ENCODE assay signal across 1 cellular context in the genomic region with DNA sequence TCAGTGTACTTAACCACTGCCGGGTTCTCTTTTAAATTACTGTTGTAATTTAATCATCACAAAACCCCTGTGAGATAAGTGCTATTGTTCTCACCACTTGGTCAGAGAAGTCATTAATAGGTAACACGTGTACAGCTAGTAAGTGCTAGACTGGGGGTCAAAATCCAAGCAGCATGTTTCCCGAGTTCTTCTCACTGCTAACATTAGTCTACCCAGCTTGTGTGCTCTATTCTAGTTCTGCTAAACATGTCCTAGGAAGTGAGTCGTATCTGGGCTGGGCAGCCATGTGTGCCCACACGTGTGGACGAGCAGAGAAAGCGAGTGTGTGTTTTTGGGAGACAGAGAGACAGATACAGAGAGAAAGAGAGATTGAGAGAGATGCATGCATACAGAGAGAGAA.
TF ChIP-seq lines count a peak whose summit lies in the region.

No MANE protein-coding gene starts in this region.

TF ChIP-seq in IMR-90, 13 proteins besides CTCF, POLR2A, EP300 and RAD21:
- TF ChIP-seq BHLHE40 (IDR thresholded peaks at IDR 0.05; ENCODE audit: low read depth, low read length): no peak
- TF ChIP-seq CEBPB (IDR thresholded peaks at IDR 0.05; ENCODE audit: low read depth, low read length): no peak
- no peak for TF ChIP-seq MAFK (IDR thresholded peaks at IDR 0.05; ENCODE audit: low read depth, low read length)
- TF ChIP-seq, protein P1, sequence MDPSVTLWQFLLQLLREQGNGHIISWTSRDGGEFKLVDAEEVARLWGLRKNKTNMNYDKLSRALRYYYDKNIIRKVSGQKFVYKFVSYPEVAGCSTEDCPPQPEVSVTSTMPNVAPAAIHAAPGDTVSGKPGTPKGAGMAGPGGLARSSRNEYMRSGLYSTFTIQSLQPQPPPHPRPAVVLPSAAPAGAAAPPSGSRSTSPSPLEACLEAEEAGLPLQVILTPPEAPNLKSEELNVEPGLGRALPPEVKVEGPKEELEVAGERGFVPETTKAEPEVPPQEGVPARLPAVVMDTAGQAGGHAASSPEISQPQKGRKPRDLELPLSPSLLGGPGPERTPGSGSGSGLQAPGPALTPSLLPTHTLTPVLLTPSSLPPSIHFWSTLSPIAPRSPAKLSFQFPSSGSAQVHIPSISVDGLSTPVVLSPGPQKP (IDR thresholded peaks at IDR 0.05; ENCODE audit: borderline replicate concordance, low read depth, low read length): no peak
- no peak for TF ChIP-seq RCOR1 (IDR thresholded peaks at IDR 0.05; ENCODE audit: insufficient replicate concordance, low read length)
- no peak for TF ChIP-seq CHD1 (IDR thresholded peaks at IDR 0.05; ENCODE audit: low read depth, low read length)
- TF ChIP-seq FOS (IDR thresholded peaks at IDR 0.05; ENCODE audit: low read depth, low read length): no peak
- TF ChIP-seq MXI1 (IDR thresholded peaks at IDR 0.05; ENCODE audit: borderline replicate concordance, low read depth, low read length): no peak
- no peak for TF ChIP-seq NFE2L2 (IDR thresholded peaks at IDR 0.05; ENCODE audit: low read depth, low read length)
- no peak for TF ChIP-seq SMC3 (IDR thresholded peaks at IDR 0.05; ENCODE audit: low read depth, low read length)
- no peak for TF ChIP-seq RFX5 (IDR thresholded peaks at IDR 0.05; ENCODE audit: low read depth, low read length)
- no peak for TF ChIP-seq MAZ (IDR thresholded peaks at IDR 0.05; ENCODE audit: borderline replicate concordance, low read depth, low read length)
- TF ChIP-seq USF2 (IDR thresholded peaks at IDR 0.05; ENCODE audit: low read depth, low read length): no peak
